Comparison of ENCODE assay signal across 1 cellular context in genomic region chr7:112215787-112216186, GRCh38.
TF ChIP-seq lines count a peak whose summit lies in the region.

No MANE protein-coding gene starts in this region.

TF ChIP-seq in GM23338, 12 proteins besides CTCF, POLR2A, EP300 and RAD21 (continued from another document):
- TF ChIP-seq ZNF462 (CRISPR knock-in tag; IDR thresholded peaks at IDR 0.05) (no peak), CREB1 (CRISPR knock-in tag; IDR thresholded peaks at IDR 0.05; ENCODE audit: low read depth) (no peak), JUNB (IDR thresholded peaks at IDR 0.05; ENCODE audit: unreplicated experiment) (no peak), POLR2AphosphoS5 (IDR thresholded peaks at IDR 0.05; ENCODE audit: low read depth) (no peak), ZNF331 (CRISPR knock-in tag; IDR thresholded peaks at IDR 0.05; ENCODE audit: low read depth) (no peak)
- TF ChIP-seq, protein P1, sequence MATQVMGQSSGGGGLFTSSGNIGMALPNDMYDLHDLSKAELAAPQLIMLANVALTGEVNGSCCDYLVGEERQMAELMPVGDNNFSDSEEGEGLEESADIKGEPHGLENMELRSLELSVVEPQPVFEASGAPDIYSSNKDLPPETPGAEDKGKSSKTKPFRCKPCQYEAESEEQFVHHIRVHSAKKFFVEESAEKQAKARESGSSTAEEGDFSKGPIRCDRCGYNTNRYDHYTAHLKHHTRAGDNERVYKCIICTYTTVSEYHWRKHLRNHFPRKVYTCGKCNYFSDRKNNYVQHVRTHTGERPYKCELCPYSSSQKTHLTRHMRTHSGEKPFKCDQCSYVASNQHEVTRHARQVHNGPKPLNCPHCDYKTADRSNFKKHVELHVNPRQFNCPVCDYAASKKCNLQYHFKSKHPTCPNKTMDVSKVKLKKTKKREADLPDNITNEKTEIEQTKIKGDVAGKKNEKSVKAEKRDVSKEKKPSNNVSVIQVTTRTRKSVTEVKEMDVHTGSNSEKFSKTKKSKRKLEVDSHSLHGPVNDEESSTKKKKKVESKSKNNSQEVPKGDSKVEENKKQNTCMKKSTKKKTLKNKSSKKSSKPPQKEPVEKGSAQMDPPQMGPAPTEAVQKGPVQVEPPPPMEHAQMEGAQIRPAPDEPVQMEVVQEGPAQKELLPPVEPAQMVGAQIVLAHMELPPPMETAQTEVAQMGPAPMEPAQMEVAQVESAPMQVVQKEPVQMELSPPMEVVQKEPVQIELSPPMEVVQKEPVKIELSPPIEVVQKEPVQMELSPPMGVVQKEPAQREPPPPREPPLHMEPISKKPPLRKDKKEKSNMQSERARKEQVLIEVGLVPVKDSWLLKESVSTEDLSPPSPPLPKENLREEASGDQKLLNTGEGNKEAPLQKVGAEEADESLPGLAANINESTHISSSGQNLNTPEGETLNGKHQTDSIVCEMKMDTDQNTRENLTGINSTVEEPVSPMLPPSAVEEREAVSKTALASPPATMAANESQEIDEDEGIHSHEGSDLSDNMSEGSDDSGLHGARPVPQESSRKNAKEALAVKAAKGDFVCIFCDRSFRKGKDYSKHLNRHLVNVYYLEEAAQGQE (IDR thresholded peaks at IDR 0.05; ENCODE audit: unreplicated experiment), result no peak
TF ChIP-seq in GM23338: peak in this region for 0.
